ENCODE assay signal across 8 cellular contexts in genomic region chr17:78840780-78841611, GRCh38. TPM values are rescaled to one million over a fixed set of nuclear protein-coding genes. Genes with fewer than 3 reads are reported as not detected.
DNase-seq lines count a peak whose midpoint lies in the region; ATAC-seq and TF ChIP-seq lines count a peak whose summit lies in the region.

Gene USP36 (minus strand): TSS chr17:78840814. CDS start chr17:78836363, 4,451 bp downstream.

- peak; percentile 87; the same call in 1 of the 2 replicates for TF ChIP-seq POLR2A in IMR-90 (IDR thresholded peaks at IDR 0.05; ENCODE audit: low read depth, low read length)

- H3K18ac ChIP-seq in IMR-90 (ENCODE audit: low read depth, low read length): peak within 1 kb of the TSS; percentile 63

- H4K8ac ChIP-seq in IMR-90 (ENCODE audit: low read depth in 2 of 2, low read length in 2 of 2): peak within 1 kb of the TSS; percentile 67 to 88

- peak within 1 kb of the TSS; percentile 98 for H3K14ac ChIP-seq in IMR-90 (replicated peaks; ENCODE audit: low read depth, low read length)

- H4K5ac ChIP-seq in IMR-90 (ENCODE audit: low read depth, low read length): peak within 1 kb of the TSS; percentile 74

- WGBS in IMR-90 (ENCODE audit: extremely low coverage in 2 of 2, insufficient read length in 1 of 2), 2 experiments: 0% methylated on average over 33 of the region's 74 CpGs; no CpG with 5 or more reads in 1 of the 2 experiments

- peak within 1 kb of the TSS; percentile 99 for H3K23ac ChIP-seq in IMR-90 (ENCODE audit: low read depth, low read length)

- peak within 1 kb of the TSS; percentile 87 for H3K27ac ChIP-seq in IMR-90 (ENCODE audit: insufficient read depth, low read length)

- no peak within 1 kb of the TSS; the same call in 2 of the 3 replicates for H2BK15ac ChIP-seq in IMR-90 (ENCODE audit: low read depth, low read length)

- H3K56ac ChIP-seq in IMR-90 (ENCODE audit: extremely low read depth, insufficient read depth, low read length): peak within 1 kb of the TSS; percentile 88

- peak within 1 kb of the TSS; percentile 96 for H2AFZ ChIP-seq in IMR-90 (replicated peaks; ENCODE audit: low read length, poor library complexity)

- TF ChIP-seq CTCF in IMR-90 (conservative IDR thresholded peaks at IDR 0.05; ENCODE audit: low read depth, low read length): no peak

- no TSS peak for BruUV-seq in IMR-90 (replicated peaks; lab: Mats Ljungman, UMichigan)

- H2BK120ac ChIP-seq in IMR-90 (ENCODE audit: low read depth, low read length): peak within 1 kb of the TSS; percentile 57

- peaks cover 32% of the 10 kb centered on the region for H4K20me1 ChIP-seq in IMR-90 (ENCODE audit: insufficient read depth, low read length)

- peak within 1 kb of the TSS; percentile 87 for H3K4ac ChIP-seq in IMR-90 (ENCODE audit: low read depth, low read length)

- peaks cover 11% of the 10 kb centered on the region for H3K4me1 ChIP-seq in IMR-90 (ENCODE audit: control insufficient read depth, insufficient read depth, low read length)
- peaks cover 25% of the 10 kb centered on the region for H3K4me1 ChIP-seq in mononuclear cell (ENCODE audit: insufficient read depth, low read length)

- intact Hi-C loops in IMR-90 (cut with micrococcal nuclease): no loop called here

- in situ Hi-C loops in IMR-90 (cut with MboI; ENCODE audit: low sequenced_read_pairs): no loop called here

- peaks cover 13 to 40% of the 10 kb centered on the region in 2 experiments for H3K79me1 ChIP-seq in IMR-90 (ENCODE audit: low read depth in 1 of 2, low read length in 2 of 2)

- H2BK5ac ChIP-seq in IMR-90 (ENCODE audit: low read depth, low read length, poor library complexity, severe bottlenecking): peak within 1 kb of the TSS; percentile 52

- CTCF ChIA-PET in IMR-90 (lab: Yijun Ruan, JAX): no interaction called here

- H4K91ac ChIP-seq in IMR-90 (ENCODE audit: insufficient read depth, low read depth, low read length): peak within 1 kb of the TSS; percentile 77

- H3K36me3 ChIP-seq in IMR-90 (ENCODE audit: control insufficient read depth, insufficient read depth, low read length): peaks cover 15% of the 10 kb centered on the region

- DNase-seq in DMS 273 (lab: John Stamatoyannopoulos, UW; ENCODE audit: unreplicated experiment): peak; percentile 100
- DNase-seq in IMR-90: peak; percentile 99
- peak; percentile 99 for DNase-seq in OCI-M1 (lab: John Stamatoyannopoulos, UW)
- DNase-seq in activated T-cell treated with anti-CD3 and anti-CD28 coated beads for 24 hours (ENCODE audit: low read depth): peak; percentile 100
- DNase-seq in epidermal melanocyte (ENCODE audit: insufficient read length, low spot score): peak; percentile 97
- peak; percentile 100 for DNase-seq in stimulated activated CD8-positive, alpha-beta memory T cell treated with anti-CD3 and anti-CD28 coated beads, Interleukin-4, amount 100 ng/mL, for 1 hour (ENCODE audit: low read depth in 2 of 2, low spot score in 1 of 2)

- H3K9ac ChIP-seq in IMR-90 (ENCODE audit: low read depth, low read length): peak within 1 kb of the TSS; percentile 89

- H3K4me3 ChIP-seq in IMR-90 (ENCODE audit: insufficient read depth, low read depth, low read length) (peak within 1 kb of the TSS; percentile 81), mononuclear cell (ENCODE audit: low read length) (peak within 1 kb of the TSS; percentile 78)

- no peak within 1 kb of the TSS for H2BK20ac ChIP-seq in IMR-90 (ENCODE audit: low read depth, low read length)

- H3K27me3 ChIP-seq in IMR-90 (ENCODE audit: control insufficient read depth, insufficient read depth, low read length) (no peaks in the 10 kb centered on the region), mononuclear cell (ENCODE audit: insufficient read depth, low read length) (no peaks in the 10 kb centered on the region)

- peaks cover 19% of the 10 kb centered on the region for H3K9me1 ChIP-seq in IMR-90 (ENCODE audit: insufficient read depth, low read length)

- POLR2A ChIA-PET in IMR-90 (lab: Charles Lee; ENCODE audit: unreplicated experiment): interaction anchor here (0.5 to 0.8 kb wide), 2 partner anchors 15 to 472 kb away, joined by 3 to 5 read pairs; no protein-coding TSS in a partner anchor

- H2AK9ac ChIP-seq in IMR-90 (replicated peaks; ENCODE audit: low read depth, low read length, poor library complexity): peak within 1 kb of the TSS; percentile 98

- peak within 1 kb of the TSS; percentile 93 for H2AK5ac ChIP-seq in IMR-90 (ENCODE audit: low read depth, low read length)

- peak within 1 kb of the TSS; percentile 88 for H3K4me2 ChIP-seq in IMR-90 (ENCODE audit: low read depth, low read length)

- H3K9me3 ChIP-seq in IMR-90 (ENCODE audit: control insufficient read depth, insufficient read depth, low read length) (no peaks in the 10 kb centered on the region), mononuclear cell (ENCODE audit: low read depth, low read length) (no peaks in the 10 kb centered on the region)

- TF ChIP-seq RAD21 in IMR-90 (IDR thresholded peaks at IDR 0.05; ENCODE audit: low read length): no peak

- dilution Hi-C loops in IMR-90 (cut with HindIII; ENCODE audit: low sequenced_read_pairs, unreplicated experiment): no loop called here

- ATAC-seq in GM21528 (IDR thresholded peaks at IDR 0.05; ENCODE audit: low FRiP score, unreplicated experiment) (peak; percentile 86), IMR-90 (ENCODE audit: low read depth) (peak; percentile 92)

TF ChIP-seq in IMR-90, 13 proteins besides CTCF, POLR2A, EP300 and RAD21:
- TF ChIP-seq MAFK (IDR thresholded peaks at IDR 0.05; ENCODE audit: low read depth, low read length) (no peak), ELK1 (IDR thresholded peaks at IDR 0.05; ENCODE audit: borderline replicate concordance, low read depth, low read length) (no peak), MAZ (IDR thresholded peaks at IDR 0.05; ENCODE audit: borderline replicate concordance, low read depth, low read length) (peak; percentile 93; the same call in 1 of the 2 replicates), FOS (IDR thresholded peaks at IDR 0.05; ENCODE audit: low read depth, low read length) (peak; percentile 24; the same call in 1 of the 2 replicates), BHLHE40 (IDR thresholded peaks at IDR 0.05; ENCODE audit: low read depth, low read length) (peak; percentile 97), MXI1 (IDR thresholded peaks at IDR 0.05; ENCODE audit: borderline replicate concordance, low read depth, low read length) (peak; percentile 96), RCOR1 (IDR thresholded peaks at IDR 0.05; ENCODE audit: insufficient replicate concordance, low read length) (peak; percentile 19), SMC3 (IDR thresholded peaks at IDR 0.05; ENCODE audit: low read depth, low read length) (no peak), CEBPB (IDR thresholded peaks at IDR 0.05; ENCODE audit: low read depth, low read length) (peak; percentile 96), RFX5 (IDR thresholded peaks at IDR 0.05; ENCODE audit: low read depth, low read length) (no peak), NFE2L2 (IDR thresholded peaks at IDR 0.05; ENCODE audit: low read depth, low read length) (no peak)
- TF ChIP-seq, protein P1, sequence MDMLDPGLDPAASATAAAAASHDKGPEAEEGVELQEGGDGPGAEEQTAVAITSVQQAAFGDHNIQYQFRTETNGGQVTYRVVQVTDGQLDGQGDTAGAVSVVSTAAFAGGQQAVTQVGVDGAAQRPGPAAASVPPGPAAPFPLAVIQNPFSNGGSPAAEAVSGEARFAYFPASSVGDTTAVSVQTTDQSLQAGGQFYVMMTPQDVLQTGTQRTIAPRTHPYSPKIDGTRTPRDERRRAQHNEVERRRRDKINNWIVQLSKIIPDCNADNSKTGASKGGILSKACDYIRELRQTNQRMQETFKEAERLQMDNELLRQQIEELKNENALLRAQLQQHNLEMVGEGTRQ (IDR thresholded peaks at IDR 0.05; ENCODE audit: low read depth, low read length): peak; percentile 90

RNA-seq across cellular contexts. Expression of gene USP36, which starts in this region (rescaled TPM):
- total RNA-seq in IMR-90 (2012; rRNA removed): 28.3 and 30.6 TPM in 2 replicates
- polyA plus RNA-seq in IMR-90 (2012; rRNA removed): 38.3 and 39.7 TPM in 2 replicates
- polyA plus RNA-seq in IMR-90 (2012; cell fraction: cytosol; rRNA removed): 21.7 and 22.5 TPM in 2 replicates
- 135 and 196 TPM in 2 replicates for polyA plus RNA-seq in IMR-90 (2012; cell fraction: nucleus; rRNA removed; ENCODE audit: low replicate concordance)
- 170 TPM for total RNA-seq in mononuclear cell

Comparison
In these comparisons a context has a peak if more than half of its experiments do, and no peak if none do; other contexts are left out.
1. Peak in every context shown above with its lines: DNase-seq, ATAC-seq, H3K4me3 ChIP-seq and H3K27ac ChIP-seq.